ENCODE assay signal across 21 cellular contexts in the genomic region with DNA sequence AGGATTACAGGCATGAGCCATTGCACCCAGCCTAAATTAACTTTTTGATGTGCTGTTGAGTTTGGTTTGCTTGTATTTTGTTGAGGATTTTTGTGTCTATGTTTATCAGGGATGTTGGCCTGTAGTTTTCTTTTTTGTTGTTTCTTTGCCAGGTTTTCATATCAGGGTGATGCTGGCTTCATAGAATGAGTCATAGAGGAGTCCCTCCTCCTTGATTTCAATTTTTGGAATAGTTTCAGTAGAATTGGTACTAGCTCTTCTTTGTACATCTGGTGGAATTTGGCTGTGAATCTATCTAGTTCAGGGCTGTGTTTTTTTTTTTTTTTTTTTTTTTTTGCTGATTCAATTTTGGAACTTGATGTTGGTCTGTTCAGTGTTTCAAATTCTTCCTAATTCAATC.
DNase-seq lines count a peak whose midpoint lies in the region; ATAC-seq and TF ChIP-seq lines count a peak whose summit lies in the region.
"Had no signal": no experiment of that assay in that cellular context is flagged by ENCODE, and none has a peak within 500 bp of the region (broad histone marks: within the 10 kb centered on the region; RNA-seq: fewer than 3 reads in every experiment).

No MANE protein-coding gene starts in this region.

- intact Hi-C loops in left ventricle myocardium superior (cut with micrococcal nuclease): no loop called here
- intact Hi-C loops in heart right ventricle (cut with DNase I): no loop called here
- intact Hi-C loops in sciatic nerve (cut with DNase I): no loop called here

- ATAC-seq in left ventricle myocardium superior: peak; percentile 36
- no peak for ATAC-seq in heart right ventricle
- peak; percentile 52 for ATAC-seq in sciatic nerve
- no peak for ATAC-seq in GM18867 (IDR thresholded peaks at IDR 0.05; ENCODE audit: unreplicated experiment)
- no peak for ATAC-seq in GM19023 (IDR thresholded peaks at IDR 0.05; ENCODE audit: unreplicated experiment)
- ATAC-seq: A549 had no signal

- H3K4me1 ChIP-seq in heart right ventricle: peaks cover 0 to 19% (median 5%) of the 10 kb centered on the region in 9 donors
- H3K4me1 ChIP-seq: A549, Caco-2 had no signal

- H3K27ac ChIP-seq in heart right ventricle: peak overlapping the region in 1 of 10 donors; percentile 29
- H3K27ac ChIP-seq: A549 had no signal

- no peaks in the 10 kb centered on the region for H3K36me3 ChIP-seq in heart right ventricle

- peaks cover 0 to 11% (median 0%) of the 10 kb centered on the region in 11 donors for H3K9me3 ChIP-seq in heart right ventricle
- H3K9me3 ChIP-seq: A549, Caco-2 had no signal

- no peak for TF ChIP-seq CTCF in heart right ventricle (IDR thresholded peaks at IDR 0.05)
- no peak for TF ChIP-seq CTCF in fibroblast of mammary gland (conservative IDR thresholded peaks at IDR 0.05; ENCODE audit: control insufficient read depth, insufficient read depth, low read depth, low read length)

- no peaks in the 10 kb centered on the region for H3K27me3 ChIP-seq in heart right ventricle

- H3K4me3 ChIP-seq in heart right ventricle (no peak overlapping the region), fibroblast of mammary gland (ENCODE audit: control insufficient read depth, low read depth, low read length) (no peak overlapping the region)
- H3K4me3 ChIP-seq: A549 had no signal

- DNase-seq in left ventricle myocardium superior (no peak), heart right ventricle (no peak), NCI-H446 (lab: John Stamatoyannopoulos, UW) (peak; percentile 15 to 63), fibroblast of mammary gland (ENCODE audit: low read depth) (peak; percentile 71), sciatic nerve (ENCODE audit: low spot score) (no peak), NCI-H1417 (lab: John Stamatoyannopoulos, UW) (no peak)
- DNase-seq: AML-193, C1 segment of cervical spinal cord, Caco-2, HCEC 1CT, NCI-H1048, NCI-H1417 treated with DMSO at 0.1 percent for 48 hours, NCI-H1694 treated with DMSO at 0.1 percent for 48 hours, NCI-H2081, NCI-H2171, NCI-H226, NCI-H524, NCI-H748 treated with DMSO at 0.1 percent for 48 hours had no signal

Comparison
In these comparisons a context has a peak if more than half of its experiments do, and no peak if none do; other contexts are left out.
1. ATAC-seq: peak in left ventricle myocardium superior (single experiment) and sciatic nerve (single experiment); none in heart right ventricle (0 of 8), GM18867 (single experiment) and GM19023 (single experiment).
2. DNase-seq: peak in NCI-H446 (2 of 2) and fibroblast of mammary gland (single experiment); none in left ventricle myocardium superior (single experiment), heart right ventricle (0 of 2), sciatic nerve (single experiment) and NCI-H1417 (0 of 3).